2 cellular contexts compared by ENCODE assay signal in the genomic region with DNA sequence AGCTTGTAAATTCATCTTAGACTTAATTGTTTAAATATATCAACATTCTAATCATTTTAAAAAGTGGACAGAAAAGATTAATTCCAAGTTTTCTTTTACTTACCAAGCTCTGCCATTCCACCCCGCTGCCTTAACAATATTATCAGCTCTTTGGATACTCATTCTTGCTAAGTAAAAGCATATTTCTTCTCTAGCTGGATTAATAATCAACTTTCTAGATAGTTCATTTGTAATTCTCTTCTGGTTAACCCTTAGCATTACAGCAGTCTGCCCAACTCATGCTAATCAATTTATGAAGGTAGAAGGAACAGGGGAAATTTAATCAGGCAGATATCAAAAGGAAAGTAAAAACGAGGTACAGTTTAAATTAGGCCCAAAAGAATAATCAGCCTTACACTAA.
TF ChIP-seq lines count a peak whose summit lies in the region.

No MANE protein-coding gene starts in this region.

TF ChIP-seq in IMR-90, 13 proteins besides CTCF, POLR2A, EP300 and RAD21:
- TF ChIP-seq MXI1 (IDR thresholded peaks at IDR 0.05; ENCODE audit: borderline replicate concordance, low read depth, low read length) (no peak), MAFK (IDR thresholded peaks at IDR 0.05; ENCODE audit: low read depth, low read length) (no peak), RCOR1 (IDR thresholded peaks at IDR 0.05; ENCODE audit: insufficient replicate concordance, low read length) (no peak), FOS (IDR thresholded peaks at IDR 0.05; ENCODE audit: low read depth, low read length) (no peak), SMC3 (IDR thresholded peaks at IDR 0.05; ENCODE audit: low read depth, low read length) (no peak), CEBPB (IDR thresholded peaks at IDR 0.05; ENCODE audit: low read depth, low read length) (no peak)
- TF ChIP-seq, protein P1, sequence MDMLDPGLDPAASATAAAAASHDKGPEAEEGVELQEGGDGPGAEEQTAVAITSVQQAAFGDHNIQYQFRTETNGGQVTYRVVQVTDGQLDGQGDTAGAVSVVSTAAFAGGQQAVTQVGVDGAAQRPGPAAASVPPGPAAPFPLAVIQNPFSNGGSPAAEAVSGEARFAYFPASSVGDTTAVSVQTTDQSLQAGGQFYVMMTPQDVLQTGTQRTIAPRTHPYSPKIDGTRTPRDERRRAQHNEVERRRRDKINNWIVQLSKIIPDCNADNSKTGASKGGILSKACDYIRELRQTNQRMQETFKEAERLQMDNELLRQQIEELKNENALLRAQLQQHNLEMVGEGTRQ (IDR thresholded peaks at IDR 0.05; ENCODE audit: low read depth, low read length) = no peak

TF ChIP-seq in HepG2, 621 proteins besides CTCF, POLR2A, EP300 and RAD21:
- TF ChIP-seq, protein P2, sequence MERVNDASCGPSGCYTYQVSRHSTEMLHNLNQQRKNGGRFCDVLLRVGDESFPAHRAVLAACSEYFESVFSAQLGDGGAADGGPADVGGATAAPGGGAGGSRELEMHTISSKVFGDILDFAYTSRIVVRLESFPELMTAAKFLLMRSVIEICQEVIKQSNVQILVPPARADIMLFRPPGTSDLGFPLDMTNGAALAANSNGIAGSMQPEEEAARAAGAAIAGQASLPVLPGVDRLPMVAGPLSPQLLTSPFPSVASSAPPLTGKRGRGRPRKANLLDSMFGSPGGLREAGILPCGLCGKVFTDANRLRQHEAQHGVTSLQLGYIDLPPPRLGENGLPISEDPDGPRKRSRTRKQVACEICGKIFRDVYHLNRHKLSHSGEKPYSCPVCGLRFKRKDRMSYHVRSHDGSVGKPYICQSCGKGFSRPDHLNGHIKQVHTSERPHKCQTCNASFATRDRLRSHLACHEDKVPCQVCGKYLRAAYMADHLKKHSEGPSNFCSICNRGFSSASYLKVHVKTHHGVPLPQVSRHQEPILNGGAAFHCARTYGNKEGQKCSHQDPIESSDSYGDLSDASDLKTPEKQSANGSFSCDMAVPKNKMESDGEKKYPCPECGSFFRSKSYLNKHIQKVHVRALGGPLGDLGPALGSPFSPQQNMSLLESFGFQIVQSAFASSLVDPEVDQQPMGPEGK (CRISPR knock-in tag; IDR thresholded peaks at IDR 0.05) = no peak
- TF ChIP-seq, protein P3, sequence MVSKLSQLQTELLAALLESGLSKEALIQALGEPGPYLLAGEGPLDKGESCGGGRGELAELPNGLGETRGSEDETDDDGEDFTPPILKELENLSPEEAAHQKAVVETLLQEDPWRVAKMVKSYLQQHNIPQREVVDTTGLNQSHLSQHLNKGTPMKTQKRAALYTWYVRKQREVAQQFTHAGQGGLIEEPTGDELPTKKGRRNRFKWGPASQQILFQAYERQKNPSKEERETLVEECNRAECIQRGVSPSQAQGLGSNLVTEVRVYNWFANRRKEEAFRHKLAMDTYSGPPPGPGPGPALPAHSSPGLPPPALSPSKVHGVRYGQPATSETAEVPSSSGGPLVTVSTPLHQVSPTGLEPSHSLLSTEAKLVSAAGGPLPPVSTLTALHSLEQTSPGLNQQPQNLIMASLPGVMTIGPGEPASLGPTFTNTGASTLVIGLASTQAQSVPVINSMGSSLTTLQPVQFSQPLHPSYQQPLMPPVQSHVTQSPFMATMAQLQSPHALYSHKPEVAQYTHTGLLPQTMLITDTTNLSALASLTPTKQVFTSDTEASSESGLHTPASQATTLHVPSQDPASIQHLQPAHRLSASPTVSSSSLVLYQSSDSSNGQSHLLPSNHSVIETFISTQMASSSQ (IDR thresholded peaks at IDR 0.05; ENCODE audit: low read depth) = 0 out of 2 replicates have a peak, but pooled peaks have one; percentile 37
- TF ChIP-seq, protein P3 (CRISPR knock-in tag; IDR thresholded peaks at IDR 0.05; ENCODE audit: borderline replicate concordance) = peak; percentile 38; the same call in 1 of the 2 replicates
- TF ChIP-seq ZNF652 (CRISPR knock-in tag; IDR thresholded peaks at IDR 0.05; ENCODE audit: borderline replicate concordance, low read depth) (peak; percentile 95), LCORL (IDR thresholded peaks at IDR 0.05) (no peak), LCORL (CRISPR knock-in tag; IDR thresholded peaks at IDR 0.05) (no peak)
